ENCODE assay signal across 8 cellular contexts in the genomic region with DNA sequence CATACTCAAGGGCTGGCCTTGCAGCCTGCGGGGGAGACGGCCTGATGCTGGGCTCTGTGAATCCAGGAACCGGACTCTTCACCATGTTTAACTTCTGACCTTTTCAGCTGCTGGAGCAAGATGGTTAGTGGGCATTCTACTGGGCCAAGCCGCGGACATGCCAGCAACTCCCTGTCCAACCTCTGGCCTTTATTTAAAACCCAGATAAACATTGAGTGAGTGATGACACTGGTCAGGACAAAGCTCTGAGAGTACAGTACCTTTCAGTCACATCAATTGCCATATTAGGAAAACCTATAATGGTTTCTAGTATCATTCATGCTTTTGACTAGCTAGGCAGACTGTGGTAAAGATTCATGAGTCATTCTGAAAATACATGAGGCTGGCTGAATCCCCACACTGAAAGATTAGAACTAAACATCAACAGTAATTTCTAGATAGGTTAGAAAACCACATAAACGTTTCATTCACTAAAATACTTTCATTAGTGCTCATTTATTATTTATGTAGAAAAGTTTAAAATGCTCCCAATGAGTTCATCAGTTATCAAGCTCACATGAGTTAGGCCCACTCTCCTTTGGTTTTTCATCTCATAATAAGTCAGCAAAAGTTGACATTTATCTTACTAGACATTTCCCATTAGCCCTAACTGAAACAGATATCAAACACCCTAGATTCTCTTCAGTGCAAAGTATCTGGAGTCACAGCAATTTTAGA. TPM values are rescaled to one million over a fixed set of nuclear protein-coding genes. Genes with fewer than 3 reads are reported as not detected.
DNase-seq lines count a peak whose midpoint lies in the region; ATAC-seq and TF ChIP-seq lines count a peak whose summit lies in the region.

No MANE protein-coding gene starts in this region.

- CTCF ChIA-PET in activated CD8-positive, alpha-beta memory T cell treated with anti-CD3 and anti-CD28 coated beads, Interleukin-2, amount 10 ng/mL, durations not matched to agents 7 days and 5 days (lab: Charles Lee): interaction anchor here (0.7 to 1.6 kb wide), 8 partner anchors 9 to 185 kb away, joined by 3 to 7 read pairs (median 3); no protein-coding TSS in a partner anchor

- in situ Hi-C loops in transverse colon (cut with MboI; ENCODE audit: low pct_ligation_motif_present in 1 of 4, low pct_unique_long_range_greater_than_20kb in 1 of 4, low sequenced_read_pairs in 3 of 4): no loop called here

- H3K36me3 Mint-ChIP-seq in activated CD8-positive, alpha-beta memory T cell treated with anti-CD3 and anti-CD28 coated beads, Interleukin-2, amount 10 ng/mL, durations not matched to agents 7 days and 5 days: peaks cover 44% of the 10 kb centered on the region
- H3K36me3 Mint-ChIP-seq in activated T-helper 1 cell treated with anti-CD3 and anti-CD28 coated beads, Interleukin-12 subunit alpha, Interleukin-12 subunit beta, Interleukin-2, Interleukin-4 antibody, amounts not matched to agents 30 ng/mL and 10 ng/mL and 1 ng/mL, durations not matched to agents 14 hours and 24 hours and 36 hours (ENCODE audit: low read depth): peaks cover 46% of the 10 kb centered on the region
- H3K36me3 Mint-ChIP-seq in osteocyte (ENCODE audit: unreplicated experiment) (peaks cover 30% of the 10 kb centered on the region), T-helper 17 cell (ENCODE audit: low read depth) (peaks cover 2% of the 10 kb centered on the region)

- H3K9me3 ChIP-seq in stomach (no peaks in the 10 kb centered on the region), T-helper 17 cell (ENCODE audit: control insufficient read depth, low read length, poor library complexity, severe bottlenecking) (no peaks in the 10 kb centered on the region), transverse colon (no peaks in the 10 kb centered on the region)

- TF ChIP-seq EP300 in stomach (IDR thresholded peaks at IDR 0.05) (no peak), transverse colon (IDR thresholded peaks at IDR 0.05; ENCODE audit: low read depth) (no peak)

- TF ChIP-seq CTCF in osteocyte (IDR thresholded peaks at IDR 0.05) (no peak), stomach (IDR thresholded peaks at IDR 0.05) (no peak), transverse colon (IDR thresholded peaks at IDR 0.05) (no peak)

- peak overlapping the region; percentile 11 for H3K27ac Mint-ChIP-seq in activated CD8-positive, alpha-beta memory T cell treated with anti-CD3 and anti-CD28 coated beads, Interleukin-2, amount 10 ng/mL, durations not matched to agents 7 days and 5 days
- peak overlapping the region; percentile 76 for H3K27ac Mint-ChIP-seq in activated T-helper 1 cell treated with anti-CD3 and anti-CD28 coated beads, Interleukin-12 subunit alpha, Interleukin-12 subunit beta, Interleukin-2, Interleukin-4 antibody, amounts not matched to agents 30 ng/mL and 10 ng/mL and 1 ng/mL, durations not matched to agents 14 hours and 24 hours and 36 hours
- H3K27ac Mint-ChIP-seq in osteocyte (ENCODE audit: unreplicated experiment): peak overlapping the region; percentile 77
- no peak overlapping the region for H3K27ac Mint-ChIP-seq in T-helper 17 cell

- no peaks in the 10 kb centered on the region for H3K4me1 ChIP-seq in stomach
- no peaks in the 10 kb centered on the region for H3K4me1 ChIP-seq in transverse colon

- H3K4me1 Mint-ChIP-seq in activated CD8-positive, alpha-beta memory T cell treated with anti-CD3 and anti-CD28 coated beads, Interleukin-2, amount 10 ng/mL, durations not matched to agents 7 days and 5 days: peaks cover 26% of the 10 kb centered on the region
- peaks cover 22% of the 10 kb centered on the region for H3K4me1 Mint-ChIP-seq in activated T-helper 1 cell treated with anti-CD3 and anti-CD28 coated beads, Interleukin-12 subunit alpha, Interleukin-12 subunit beta, Interleukin-2, Interleukin-4 antibody, amounts not matched to agents 30 ng/mL and 10 ng/mL and 1 ng/mL, durations not matched to agents 14 hours and 24 hours and 36 hours (ENCODE audit: low read depth)
- peaks cover 14% of the 10 kb centered on the region for H3K4me1 Mint-ChIP-seq in osteocyte (ENCODE audit: unreplicated experiment)
- H3K4me1 Mint-ChIP-seq in T-helper 17 cell: peaks cover 2% of the 10 kb centered on the region

- peaks cover 25 to 76% (median 68%) of the 10 kb centered on the region in 4 donors for H3K36me3 ChIP-seq in stomach
- H3K36me3 ChIP-seq in transverse colon: peaks cover 0 to 21% (median 8%) of the 10 kb centered on the region in 4 donors

- WGBS in stomach, 5 donors: 67 to 79% (median 72%) methylated on average over 6 of the region's 6 CpGs
- WGBS in transverse colon (ENCODE audit: low coverage in 1 of 2), 2 donors: 60 to 79% methylated on average over 1 to 6 of the region's 6 CpGs

- peak; percentile 72 for DNase-seq in activated CD8-positive, alpha-beta memory T cell treated with anti-CD3 and anti-CD28 coated beads, Interleukin-2, amount 10 ng/mL, durations not matched to agents 7 days and 5 days
- DNase-seq in activated CD8-positive, alpha-beta memory T cell treated with anti-CD3 and anti-CD28 coated beads, Interleukin-2, amount 50 U/mL, for 48 hours: no peak
- DNase-seq in activated T-helper 1 cell treated with anti-CD3 and anti-CD28 coated beads, Interleukin-12 subunit alpha, Interleukin-12 subunit beta, Interleukin-2, Interleukin-4 antibody, amounts not matched to agents 30 ng/mL and 10 ng/mL and 1 ng/mL, durations not matched to agents 14 hours and 24 hours and 36 hours (ENCODE audit: low spot score): peak; percentile 17
- DNase-seq in osteocyte (ENCODE audit: extremely low spot score, unreplicated experiment): no peak
- no peak for DNase-seq in stomach
- no peak for DNase-seq in T-helper 17 cell
- no peak for DNase-seq in transverse colon

- H3K4me3 ChIP-seq in stomach (no peak overlapping the region), transverse colon (no peak overlapping the region)

- TF ChIP-seq POLR2A in stomach (IDR thresholded peaks at IDR 0.05) (no peak), transverse colon (IDR thresholded peaks at IDR 0.05) (no peak)

- H3K9me3 Mint-ChIP-seq in activated CD8-positive, alpha-beta memory T cell treated with anti-CD3 and anti-CD28 coated beads, Interleukin-2, amount 10 ng/mL, durations not matched to agents 7 days and 5 days (ENCODE audit: low read depth): no peaks in the 10 kb centered on the region
- no peaks in the 10 kb centered on the region for H3K9me3 Mint-ChIP-seq in activated T-helper 1 cell treated with anti-CD3 and anti-CD28 coated beads, Interleukin-12 subunit alpha, Interleukin-12 subunit beta, Interleukin-2, Interleukin-4 antibody, amounts not matched to agents 30 ng/mL and 10 ng/mL and 1 ng/mL, durations not matched to agents 14 hours and 24 hours and 36 hours
- no peaks in the 10 kb centered on the region for H3K9me3 Mint-ChIP-seq in osteocyte (ENCODE audit: unreplicated experiment)

- intact Hi-C loops in activated T-helper 1 cell treated with anti-CD3 and anti-CD28 coated beads, Interleukin-12 subunit alpha, Interleukin-12 subunit beta, Interleukin-2, Interleukin-4 antibody, amounts not matched to agents 30 ng/mL and 10 ng/mL and 1 ng/mL, durations not matched to agents 14 hours and 24 hours and 36 hours (cut with micrococcal nuclease): loop anchor here (1.0 to 5.0 kb wide), 14 partner anchors 10 to 779 kb away; a partner anchor contains a TSS
- intact Hi-C loops in stomach (cut with DNase I; ENCODE audit: low total_unique reads): no loop called here
- intact Hi-C loops in transverse colon (cut with DNase I; ENCODE audit: low total_unique reads): no loop called here

- no peak overlapping the region for H3K4me3 Mint-ChIP-seq in activated CD8-positive, alpha-beta memory T cell treated with anti-CD3 and anti-CD28 coated beads, Interleukin-2, amount 10 ng/mL, durations not matched to agents 7 days and 5 days
- H3K4me3 Mint-ChIP-seq in activated T-helper 1 cell treated with anti-CD3 and anti-CD28 coated beads, Interleukin-12 subunit alpha, Interleukin-12 subunit beta, Interleukin-2, Interleukin-4 antibody, amounts not matched to agents 30 ng/mL and 10 ng/mL and 1 ng/mL, durations not matched to agents 14 hours and 24 hours and 36 hours: peak overlapping the region; percentile 57
- no peak overlapping the region for H3K4me3 Mint-ChIP-seq in osteocyte (ENCODE audit: unreplicated experiment)
- no peak overlapping the region for H3K4me3 Mint-ChIP-seq in T-helper 17 cell

- H3K27ac ChIP-seq in stomach: no peak overlapping the region
- no peak overlapping the region for H3K27ac ChIP-seq in transverse colon

- ATAC-seq in activated CD8-positive, alpha-beta memory T cell treated with anti-CD3 and anti-CD28 coated beads, Interleukin-2, amount 10 ng/mL, durations not matched to agents 7 days and 5 days: peak; percentile 96
- ATAC-seq in HG02943 (IDR thresholded peaks at IDR 0.05; ENCODE audit: low read depth, unreplicated experiment): peak; percentile 95
- no peak for ATAC-seq in T-helper 17 cell

- peaks cover 26% of the 10 kb centered on the region for H3K27me3 Mint-ChIP-seq in activated CD8-positive, alpha-beta memory T cell treated with anti-CD3 and anti-CD28 coated beads, Interleukin-2, amount 10 ng/mL, durations not matched to agents 7 days and 5 days
- peaks cover 37% of the 10 kb centered on the region for H3K27me3 Mint-ChIP-seq in activated T-helper 1 cell treated with anti-CD3 and anti-CD28 coated beads, Interleukin-12 subunit alpha, Interleukin-12 subunit beta, Interleukin-2, Interleukin-4 antibody, amounts not matched to agents 30 ng/mL and 10 ng/mL and 1 ng/mL, durations not matched to agents 14 hours and 24 hours and 36 hours (ENCODE audit: insufficient read depth)
- H3K27me3 Mint-ChIP-seq in osteocyte (ENCODE audit: unreplicated experiment) (no peaks in the 10 kb centered on the region), T-helper 17 cell (peaks cover 12% of the 10 kb centered on the region)

- H3K27me3 ChIP-seq in stomach (peaks cover 0 to 5% (median 0%) of the 10 kb centered on the region in 3 donors), transverse colon (peaks cover 11% of the 10 kb centered on the region)

RNA-seq across cellular contexts. Expression of a gene that starts 7.1 kb away (rescaled TPM):
- not detected for total RNA-seq in activated CD8-positive, alpha-beta memory T cell treated with anti-CD3 and anti-CD28 coated beads, Interleukin-2, amount 10 ng/mL, durations not matched to agents 7 days and 5 days
- 0.20 TPM in 1 of 2 replicates, not detected in the other for total RNA-seq in activated T-helper 1 cell treated with anti-CD3 and anti-CD28 coated beads, Interleukin-12 subunit alpha, Interleukin-12 subunit beta, Interleukin-2, Interleukin-4 antibody, amounts not matched to agents 30 ng/mL and 10 ng/mL and 1 ng/mL, durations not matched to agents 14 hours and 24 hours and 36 hours
- total RNA-seq in osteocyte (0.55 TPM in 1 of 2 replicates, not detected in the other), stomach (under 1 TPM in 2 of 5 donors, not detected in 3; 0.37 to 0.58 TPM), T-helper 17 cell (not detected), transverse colon (10 to 100 TPM in 1 of 4 donors, under 1 TPM in 1, not detected in 2; 0.95 to 17.5 TPM)
- polyA plus RNA-seq in stomach: 10 to 100 TPM in 1 of 3 donors, 1 to 10 TPM in 2; 2.4 to 43.8 (median 2.7) TPM

Comparison
In these comparisons a context has a peak if more than half of its experiments do, and no peak if none do; other contexts are left out.
1. DNase-seq: peak in activated CD8-positive, alpha-beta memory T cell treated with anti-CD3 and anti-CD28 coated beads, Interleukin-2, amount 10 ng/mL, durations not matched to agents 7 days and 5 days (single experiment) and activated T-helper 1 cell treated with anti-CD3 and anti-CD28 coated beads, Interleukin-12 subunit alpha, Interleukin-12 subunit beta, Interleukin-2, Interleukin-4 antibody, amounts not matched to agents 30 ng/mL and 10 ng/mL and 1 ng/mL, durations not matched to agents 14 hours and 24 hours and 36 hours (single experiment); none in activated CD8-positive, alpha-beta memory T cell treated with anti-CD3 and anti-CD28 coated beads, Interleukin-2, amount 50 U/mL, for 48 hours (single experiment), osteocyte (single experiment), stomach (single experiment), T-helper 17 cell (0 of 3) and transverse colon (single experiment).